Comparison of ENCODE assay signal across 8 cellular contexts in the genomic region with DNA sequence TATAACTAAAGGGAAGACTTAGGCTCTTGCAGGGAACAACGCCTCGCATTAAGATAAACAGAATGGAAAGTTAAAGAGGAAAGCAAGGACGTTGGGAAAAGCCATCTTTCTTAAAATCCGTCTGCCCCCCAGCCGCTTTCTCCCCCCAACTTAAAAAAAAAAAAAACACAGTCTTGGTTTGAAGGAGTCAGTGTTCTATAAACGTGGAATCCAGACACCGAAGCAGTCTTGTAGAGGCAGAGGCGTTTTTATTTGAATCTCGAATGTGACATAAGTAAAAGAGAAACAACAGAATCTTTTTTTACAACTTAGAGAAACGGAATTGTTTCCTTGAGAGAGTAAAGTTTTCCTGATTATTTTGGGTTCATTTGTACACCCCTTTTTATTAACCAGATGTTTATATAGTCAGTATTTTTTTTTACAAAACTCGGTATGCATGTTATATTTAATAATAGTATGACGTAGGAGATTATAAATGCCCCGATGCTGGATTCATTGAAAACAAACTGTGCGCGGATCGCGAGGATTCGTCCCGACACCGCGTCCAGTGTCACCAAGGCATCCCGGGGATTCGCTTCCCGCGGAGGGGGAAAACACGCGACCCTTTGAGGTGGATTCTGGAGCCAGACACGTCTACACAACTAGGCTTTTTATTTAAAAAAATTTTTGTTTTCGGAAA.
DNase-seq lines count a peak whose midpoint lies in the region; ATAC-seq and TF ChIP-seq lines count a peak whose summit lies in the region.

No MANE protein-coding gene starts in this region.

- TF ChIP-seq CTCF in OCI-LY3 (IDR thresholded peaks at IDR 0.05; ENCODE audit: low read depth, low read length) = no peak

- H4K20me1 ChIP-seq in OCI-LY3 (ENCODE audit: insufficient read depth, low read length) = no peaks in the 10 kb centered on the region

- H3K9me3 ChIP-seq in OCI-LY3 (ENCODE audit: insufficient read depth, low read length) = no peaks in the 10 kb centered on the region
- H3K9me3 ChIP-seq in duodenal mucosa (ENCODE audit: control insufficient read depth in 1 of 2, low read length in 2 of 2) = no peaks in the 10 kb centered on the region
- H3K9me3 ChIP-seq in muscle layer of colon (ENCODE audit: low read length) = no peaks in the 10 kb centered on the region

- H3K79me2 ChIP-seq in OCI-LY3 (ENCODE audit: low read length) = peaks cover 30% of the 10 kb centered on the region

- H3K4me2 ChIP-seq in OCI-LY3 (ENCODE audit: low read length) = peak overlapping the region; percentile 94

- no peak overlapping the region for H3K27ac ChIP-seq in OCI-LY3 (ENCODE audit: low read length)
- H3K27ac ChIP-seq in duodenal mucosa (ENCODE audit: low read depth, low read length) = no peak overlapping the region
- H3K27ac ChIP-seq in muscle layer of colon (ENCODE audit: low read depth, low read length) = peak overlapping the region; percentile 65

- peak; percentile 63 for DNase-seq in NCI-H2227 (lab: John Stamatoyannopoulos, UW; ENCODE audit: unreplicated experiment)
- no peak for DNase-seq in NCI-H2227 treated with DMSO at 0.1 percent for 48 hours (lab: John Stamatoyannopoulos, UW)
- no peak for DNase-seq in NCI-H1436 treated with DMSO at 0.1 percent for 48 hours (lab: John Stamatoyannopoulos, UW)

- H2AFZ ChIP-seq in OCI-LY3 (ENCODE audit: low read depth, low read length) = peak overlapping the region; percentile 79

- H3K4me3 ChIP-seq in OCI-LY3 (ENCODE audit: low read length) (peak overlapping the region; percentile 99), duodenal mucosa (ENCODE audit: low read depth in 1 of 2, low read length in 2 of 2) (peak overlapping the region; percentile 76 to 88), muscle layer of colon (ENCODE audit: low read depth in 1 of 2, low read length in 2 of 2) (peak overlapping the region; percentile 62 to 94)

- H3K4me1 ChIP-seq in OCI-LY3 (ENCODE audit: low read length) (peaks cover 19% of the 10 kb centered on the region), duodenal mucosa (ENCODE audit: control insufficient read depth in 1 of 2, insufficient read depth in 2 of 2, low read length in 2 of 2) (peaks cover 9 to 11% of the 10 kb centered on the region in 2 donors), muscle layer of colon (ENCODE audit: insufficient read depth, low read length) (peaks cover 19% of the 10 kb centered on the region)

- H3K27me3 ChIP-seq in OCI-LY3 (ENCODE audit: low read depth, low read length) = no peaks in the 10 kb centered on the region
- peaks cover 0 to 8% of the 10 kb centered on the region in 2 donors for H3K27me3 ChIP-seq in duodenal mucosa (ENCODE audit: control insufficient read depth in 1 of 2, insufficient read depth in 2 of 2, low read length in 2 of 2)
- no peaks in the 10 kb centered on the region for H3K27me3 ChIP-seq in muscle layer of colon (ENCODE audit: control insufficient read depth in 1 of 2, insufficient read depth in 2 of 2, low read length in 2 of 2)

- ATAC-seq in HG02763 (IDR thresholded peaks at IDR 0.05; ENCODE audit: unreplicated experiment) (no peak), HG02884 (IDR thresholded peaks at IDR 0.05; ENCODE audit: unreplicated experiment) (no peak)

- H3K36me3 ChIP-seq in OCI-LY3 (replicated peaks; ENCODE audit: low read depth, low read length) (no peaks in the 10 kb centered on the region), duodenal mucosa (ENCODE audit: control insufficient read depth in 1 of 2, insufficient read depth in 2 of 2, low read length in 2 of 2) (no peaks in the 10 kb centered on the region), muscle layer of colon (ENCODE audit: insufficient read depth, low read length) (no peaks in the 10 kb centered on the region)

- H3K9ac ChIP-seq in OCI-LY3 (ENCODE audit: low read length) = peak overlapping the region; percentile 99
- H3K9ac ChIP-seq in duodenal mucosa (ENCODE audit: low read depth in 1 of 2, low read length in 2 of 2) = peak overlapping the region; percentile 52 to 63
- no peak overlapping the region for H3K9ac ChIP-seq in muscle layer of colon (ENCODE audit: low read length)
